ENCODE assay signal across 12 cellular contexts in genomic region chr9:127912882-127913281, GRCh38. TPM values are rescaled to one million over a fixed set of nuclear protein-coding genes. Genes with fewer than 3 reads are reported as not detected.
DNase-seq lines count a peak whose midpoint lies in the region; ATAC-seq and TF ChIP-seq lines count a peak whose summit lies in the region.
"Had no signal": no experiment of that assay in that cellular context is flagged by ENCODE, and none has a peak within 500 bp of the region (broad histone marks: within the 10 kb centered on the region; RNA-seq: fewer than 3 reads in every experiment).

No MANE protein-coding gene starts in this region.

- H3K79me1 ChIP-seq in mesendoderm (ENCODE audit: low read length), result no peaks in the 10 kb centered on the region

- H3K18ac ChIP-seq in mesendoderm (ENCODE audit: low read length), result no peak overlapping the region

- H3K36me3 Mint-ChIP-seq in GM23338 (ENCODE audit: low read depth), result peaks cover 19% of the 10 kb centered on the region; the same call in 2 of the 3 replicates
- peaks cover 4% of the 10 kb centered on the region for H3K36me3 Mint-ChIP-seq in T-helper 17 cell (ENCODE audit: low read depth)

- H3K9me3 ChIP-seq in T-helper 17 cell (ENCODE audit: control insufficient read depth, low read length, poor library complexity, severe bottlenecking) (no peaks in the 10 kb centered on the region), mucosa of rectum (ENCODE audit: control insufficient read depth in 2 of 2, low read length in 2 of 2) (no peaks in the 10 kb centered on the region)

- no peak overlapping the region for H2BK120ac ChIP-seq in mesendoderm (ENCODE audit: low read depth, low read length)

- H3K27ac Mint-ChIP-seq in GM23338, result 0 out of 2 replicates have a peak overlapping the region, but pooled peaks have one; percentile 78
- H3K27ac Mint-ChIP-seq in T-helper 17 cell, result peak overlapping the region; percentile 49

- peak overlapping the region in 1 of 2 donors; percentile 61 for H3K9ac ChIP-seq in mucosa of rectum (ENCODE audit: low read depth in 1 of 2, low read length in 2 of 2)
- no peak overlapping the region for H3K9ac ChIP-seq in mesendoderm (ENCODE audit: low read length)

- no CpG with 5 or more reads among the region's 5 CpGs for WGBS in mesendoderm (ENCODE audit: extremely low coverage, insufficient coverage, low lambda C conversion rate)

- H3K79me2 ChIP-seq in GM23338 (replicated peaks; ENCODE audit: insufficient read depth) (no peaks in the 10 kb centered on the region), mesendoderm (ENCODE audit: control insufficient read depth, insufficient read depth, low read length) (no peaks in the 10 kb centered on the region)

- H3K4me1 ChIP-seq in GM23338 (ENCODE audit: insufficient read depth) (peaks cover 8% of the 10 kb centered on the region; the same call in 1 of the 2 replicates), mucosa of rectum (ENCODE audit: control insufficient read depth in 2 of 2, insufficient read depth in 2 of 2, low read length in 2 of 2) (peaks cover 41 to 59% of the 10 kb centered on the region in 2 donors), mesendoderm (ENCODE audit: control insufficient read depth, low read depth, low read length) (no peaks in the 10 kb centered on the region)

- H3F3A ChIP-seq in GM23338 (replicated peaks; ENCODE audit: low read depth), result peaks cover 12% of the 10 kb centered on the region; the same call in 1 of the 2 replicates

- H2AFZ ChIP-seq in GM23338, result no peak overlapping the region

- no peak overlapping the region for H2BK5ac ChIP-seq in mesendoderm (ENCODE audit: low read length)

- H4K8ac ChIP-seq in mesendoderm (ENCODE audit: low read depth, low read length), result no peak overlapping the region

- no peak overlapping the region for H4K5ac ChIP-seq in mesendoderm (ENCODE audit: low read length)

- no peaks in the 10 kb centered on the region for H3K36me3 ChIP-seq in GM23338 (ENCODE audit: insufficient read depth)
- peaks cover 13 to 16% of the 10 kb centered on the region in 2 donors for H3K36me3 ChIP-seq in mucosa of rectum (ENCODE audit: control insufficient read depth in 2 of 2, insufficient read depth in 2 of 2, low read length in 2 of 2)
- no peaks in the 10 kb centered on the region for H3K36me3 ChIP-seq in mesendoderm (ENCODE audit: control insufficient read depth, insufficient read depth, low read length)

- no peaks in the 10 kb centered on the region; the same call in 2 of the 3 replicates for H3K9me3 Mint-ChIP-seq in GM23338

- no peak for TF ChIP-seq CTCF in GM23338 (conservative IDR thresholded peaks at IDR 0.05; ENCODE audit: low read depth in 2 of 2)

- H3K27ac ChIP-seq in GM23338 (ENCODE audit: low read depth) (no peak overlapping the region), mucosa of rectum (ENCODE audit: low read depth in 2 of 2, low read length in 2 of 2) (peak overlapping the region; percentile 72 to 80), mesendoderm (ENCODE audit: low read depth, low read length) (no peak overlapping the region)

- peaks cover 7% of the 10 kb centered on the region for H3K27me3 Mint-ChIP-seq in GM23338 (ENCODE audit: insufficient read depth, low read depth, poor library complexity)
- H3K27me3 Mint-ChIP-seq in T-helper 17 cell, result no peaks in the 10 kb centered on the region

- no peak overlapping the region for H3K4ac ChIP-seq in mesendoderm (ENCODE audit: low read depth, low read length)

- no peaks in the 10 kb centered on the region for H3K9me2 ChIP-seq in GM23338 (ENCODE audit: insufficient read depth)

- H3K27me3 ChIP-seq in GM23338 (ENCODE audit: insufficient read depth), result 0 out of 2 replicates have a peak, but pooled peaks cover 7% of the 10 kb centered on the region
- no peaks in the 10 kb centered on the region for H3K27me3 ChIP-seq in mucosa of rectum (ENCODE audit: control insufficient read depth in 2 of 2, insufficient read depth in 2 of 2, low read length in 2 of 2)
- H3K27me3 ChIP-seq in mesendoderm (ENCODE audit: insufficient read depth, low read length, poor library complexity), result no peaks in the 10 kb centered on the region

- H3K4me3 Mint-ChIP-seq in GM23338, result no peak overlapping the region
- H3K4me3 Mint-ChIP-seq in T-helper 17 cell, result no peak overlapping the region

- ATAC-seq in GM23338 (no peak), T-helper 17 cell (no peak), HG02938 (IDR thresholded peaks at IDR 0.05; ENCODE audit: unreplicated experiment) (no peak)
- ATAC-seq: sciatic nerve had no signal

- H3K23ac ChIP-seq in mesendoderm (ENCODE audit: low read length), result no peak overlapping the region

- H3K4me1 Mint-ChIP-seq in GM23338, result peaks cover 9% of the 10 kb centered on the region; the same call in 2 of the 3 replicates
- H3K4me1 Mint-ChIP-seq in T-helper 17 cell, result peaks cover 20% of the 10 kb centered on the region

- no peak overlapping the region for H2AK5ac ChIP-seq in mesendoderm (ENCODE audit: low read length)

- H2BK15ac ChIP-seq in mesendoderm (replicated peaks; ENCODE audit: low read depth), result no peak overlapping the region

- no peak overlapping the region for H3K56ac ChIP-seq in mesendoderm (ENCODE audit: low read length)

- H3K4me3 ChIP-seq in GM23338 (no peak overlapping the region), mucosa of rectum (ENCODE audit: low read length in 2 of 2) (peak overlapping the region; percentile 22 to 36), mesendoderm (ENCODE audit: low read length) (no peak overlapping the region)

- peaks cover 5% of the 10 kb centered on the region for H4K20me1 ChIP-seq in GM23338 (replicated peaks; ENCODE audit: insufficient read depth)

- DNase-seq in CD1c-positive myeloid dendritic cell (ENCODE audit: extremely low spot score), result peak; percentile 19
- no peak for DNase-seq in GM23338 (ENCODE audit: low spot score)
- DNase-seq in T-helper 17 cell, result no peak
- DNase-seq in NCI-H2081 (lab: John Stamatoyannopoulos, UW), result no peak
- DNase-seq in mesendoderm, result no peak
- DNase-seq: activated CD8-positive, alpha-beta memory T cell treated with anti-CD3 and anti-CD28 coated beads, Interleukin-2, amount 50 U/mL, for 4 hours; islet precursor cell; NCI-H2171 treated with DMSO at 0.1 percent for 48 hours; substantia nigra had no signal

- H3K4me2 ChIP-seq in GM23338 (no peak overlapping the region), mesendoderm (ENCODE audit: low read length) (no peak overlapping the region)

TF ChIP-seq in GM23338, 12 proteins besides CTCF, POLR2A, EP300 and RAD21 (continues in another document):
- no peak for TF ChIP-seq STAT1 (IDR thresholded peaks at IDR 0.05; ENCODE audit: unreplicated experiment)
- no peak for TF ChIP-seq ZNF331 (CRISPR knock-in tag; IDR thresholded peaks at IDR 0.05; ENCODE audit: low read depth)
- TF ChIP-seq NANOG (IDR thresholded peaks at IDR 0.05; ENCODE audit: borderline replicate concordance), result no peak
- no peak for TF ChIP-seq EZH2 (IDR thresholded peaks at IDR 0.05; ENCODE audit: low read depth, unreplicated experiment)
- no peak for TF ChIP-seq EZH2phosphoT487 (IDR thresholded peaks at IDR 0.05; ENCODE audit: unreplicated experiment)
- no peak for TF ChIP-seq POLR2AphosphoS5 (IDR thresholded peaks at IDR 0.05; ENCODE audit: low read depth)

RNA-seq across cellular contexts. Expression of gene ST6GALNAC4, which starts 4.0 kb away (rescaled TPM):
- total RNA-seq in GM23338 (2014; rRNA removed; shearing (Covaris generic)), result 35.3 and 39.1 TPM in 2 replicates
- 7.9 and 8.1 TPM in 2 replicates for polyA plus RNA-seq in GM23338 (2016; fragmentation: Nextera tagmentation; extraction: Ambion mirVana)
- total RNA-seq in T-helper 17 cell, result 10 to 100 TPM; 18.5 to 22.1 TPM
- polyA plus RNA-seq in mesendoderm (2013, experiment 1 of 2), result 12.3 TPM
- polyA plus RNA-seq in mesendoderm (2013, experiment 2 of 2), result 14.4 TPM

RNA-seq across cellular contexts. Expression of gene ST6GALNAC6, which starts 13.5 kb away (rescaled TPM):
- total RNA-seq in GM23338 (2014; rRNA removed; shearing (Covaris generic)), result 39.2 and 46.3 TPM in 2 replicates
- polyA plus RNA-seq in GM23338 (2016; fragmentation: Nextera tagmentation; extraction: Ambion mirVana), result 20.7 and 21.5 TPM in 2 replicates
- total RNA-seq in T-helper 17 cell, result 100 to 1,000 TPM in 1 of 2 donors, 10 to 100 TPM in 1; 74.5 to 108 TPM
- polyA plus RNA-seq in mesendoderm (2013, experiment 1 of 2), result 11.0 TPM
- polyA plus RNA-seq in mesendoderm (2013, experiment 2 of 2), result 11.5 TPM

RNA-seq across cellular contexts. Expression of gene PIP5KL1, which starts 17.7 kb away (rescaled TPM):
- total RNA-seq in GM23338 (2014; rRNA removed; shearing (Covaris generic)), result 7.5 and 13.4 TPM in 2 replicates
- 19.5 and 25.1 TPM in 2 replicates for polyA plus RNA-seq in GM23338 (2016; fragmentation: Nextera tagmentation; extraction: Ambion mirVana)
- total RNA-seq in T-helper 17 cell, result 1 to 10 TPM; 2.1 to 2.3 TPM
- polyA plus RNA-seq in mesendoderm (2013, experiment 1 of 2), result 4.1 TPM
- polyA plus RNA-seq in mesendoderm (2013, experiment 2 of 2), result 3.5 TPM

RNA-seq across cellular contexts. Expression of gene DPM2, which starts 24.8 kb away (rescaled TPM):
- total RNA-seq in GM23338 (2014; rRNA removed; shearing (Covaris generic)), result 29.0 and 36.6 TPM in 2 replicates
- 92.2 and 92.4 TPM in 2 replicates for polyA plus RNA-seq in GM23338 (2016; fragmentation: Nextera tagmentation; extraction: Ambion mirVana)
- total RNA-seq in T-helper 17 cell, result 10 to 100 TPM; 23.3 to 26.2 TPM
- polyA plus RNA-seq in mesendoderm (2013, experiment 1 of 2), result 31.9 TPM
- polyA plus RNA-seq in mesendoderm (2013, experiment 2 of 2), result 33.2 TPM

RNA-seq across cellular contexts. Expression of gene AK1, which starts 35.4 kb away (rescaled TPM):
- total RNA-seq in GM23338 (2014; rRNA removed; shearing (Covaris generic)), result 6.7 and 16.2 TPM in 2 replicates
- 35.5 and 36.3 TPM in 2 replicates for polyA plus RNA-seq in GM23338 (2016; fragmentation: Nextera tagmentation; extraction: Ambion mirVana)
- total RNA-seq in T-helper 17 cell, result 10 to 100 TPM; 35.9 to 66.5 TPM
- 24.5 TPM for polyA plus RNA-seq in mesendoderm (2013, experiment 1 of 2)
- 21.1 TPM for polyA plus RNA-seq in mesendoderm (2013, experiment 2 of 2)

Comparison
In these comparisons a context has a peak if more than half of its experiments do, and no peak if none do; other contexts are left out.
1. H3K27ac ChIP-seq: peak in mucosa of rectum (2 of 2); none in GM23338 (single experiment) and mesendoderm (single experiment).
2. H3K4me3 ChIP-seq: peak in mucosa of rectum (2 of 2); none in GM23338 (single experiment) and mesendoderm (single experiment).